29 cellular contexts compared by ENCODE assay signal in the genomic region with DNA sequence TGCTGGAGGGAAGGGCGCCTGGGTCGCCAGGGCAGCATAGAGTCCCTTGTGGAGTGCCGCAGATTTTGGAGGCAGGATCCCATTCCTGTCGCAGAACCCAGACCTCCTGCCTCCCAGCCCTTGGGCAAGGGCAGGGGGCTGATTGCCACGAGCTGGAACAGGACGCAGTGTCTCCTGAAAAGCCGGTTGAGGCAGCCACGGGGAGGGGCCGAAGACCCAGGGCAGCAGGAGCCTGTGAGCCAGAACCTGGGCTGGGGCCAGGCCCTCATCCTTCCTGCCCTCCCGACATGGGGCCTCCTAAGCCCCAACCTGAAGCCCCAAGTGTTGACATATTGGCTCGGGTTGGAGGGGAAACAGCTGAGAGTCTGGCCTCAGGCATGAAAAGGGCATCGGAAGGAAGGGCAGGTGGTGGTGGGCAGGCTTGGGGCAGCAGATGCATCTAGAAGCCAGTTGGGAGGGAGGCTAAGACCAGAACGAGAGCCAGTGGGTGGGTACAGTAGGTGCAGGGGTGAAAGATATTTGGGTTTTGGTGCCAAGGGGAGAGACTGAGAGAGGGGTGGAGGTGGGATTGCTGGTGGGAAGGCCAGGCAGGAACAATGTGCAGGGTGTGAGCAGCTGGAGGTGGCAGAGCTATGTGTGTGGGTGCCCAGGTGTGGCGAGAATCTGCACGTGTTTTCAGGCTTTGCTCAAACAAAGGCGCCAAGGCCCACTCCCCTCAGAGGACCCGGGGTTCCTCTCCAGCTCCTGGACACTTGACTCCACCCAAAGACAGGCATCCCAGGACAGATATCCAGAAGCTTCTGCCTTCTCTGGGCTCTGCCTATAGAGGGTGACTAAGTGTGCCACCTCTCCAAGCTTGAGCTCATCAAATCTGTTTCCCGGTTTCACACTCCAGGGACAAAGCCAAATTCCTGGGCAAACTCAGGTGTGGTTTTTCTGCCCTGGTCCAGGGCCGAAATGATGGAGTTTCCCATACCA. TPM values are rescaled to one million over a fixed set of nuclear protein-coding genes. Genes with fewer than 3 reads are reported as not detected.
"Had no signal": no experiment of that assay in that cellular context is flagged by ENCODE, and none has a peak within 500 bp of the region (broad histone marks: within the 10 kb centered on the region; RNA-seq: fewer than 3 reads in every experiment).

No MANE protein-coding gene starts in this region.

- H3K9me3 Mint-ChIP-seq: activated CD4-positive, alpha-beta T cell treated with anti-CD3 and anti-CD28 coated beads, Interleukin-2, amount 10 ng/mL, durations not matched to agents 7 days and 5 days; activated naive CD4-positive, alpha-beta T cell treated with anti-CD3 and anti-CD28 coated beads for 36 hours; endodermal cell; natural killer cell treated with Interleukin-12 subunit alpha and Interleukin-12 subunit beta and Interleukin-15 and Interleukin-18, amount 100 ng/mL, for 72 hours; T-cell; T-helper 2 cell treated with Interferon-gamma antibody and Interleukin-4, amounts not matched to agents 5 μg/mL and 100 μg/mL, for 36 hours had no signal

- H3K4me3 Mint-ChIP-seq: activated CD4-positive, alpha-beta T cell treated with anti-CD3 and anti-CD28 coated beads, Interleukin-2, amount 10 ng/mL, durations not matched to agents 7 days and 5 days; activated naive CD4-positive, alpha-beta T cell treated with anti-CD3 and anti-CD28 coated beads for 36 hours; endodermal cell; natural killer cell treated with Interleukin-12 subunit alpha and Interleukin-12 subunit beta and Interleukin-15 and Interleukin-18, amount 100 ng/mL, for 72 hours; T-cell; T-helper 2 cell treated with Interferon-gamma antibody and Interleukin-4, amounts not matched to agents 5 μg/mL and 100 μg/mL, for 36 hours had no signal

- H3K9me3 ChIP-seq: thyroid gland, upper lobe of right lung had no signal

- DNase-seq: activated CD4-positive, alpha-beta T cell treated with anti-CD3 and anti-CD28 coated beads, Interleukin-2, amount 10 ng/mL, durations not matched to agents 7 days and 5 days; activated CD8-positive, alpha-beta memory T cell treated with anti-CD3 and anti-CD28 coated beads for 24 hours; activated CD8-positive, alpha-beta memory T cell treated with anti-CD3 and anti-CD28 coated beads, Interleukin-2, amount 50 U/mL, for 4 hours; activated naive CD4-positive, alpha-beta T cell treated with anti-CD3 and anti-CD28 coated beads for 36 hours; activated T-cell treated with anti-CD3 and anti-CD28 coated beads, Interleukin-2, amount 50 U/mL, for 48 hours; amygdala; cerebellar nuclear complex; endodermal cell; islet precursor cell; left cardiac atrium; midbrain; stimulated activated CD4-positive, alpha-beta T cell treated with anti-CD3 and anti-CD28 coated beads, Interleukin-12 subunit alpha, Interleukin-12 subunit beta, amount 100 ng/mL, for 4 hours; stimulated activated CD4-positive, alpha-beta T cell treated with anti-CD3 and anti-CD28 coated beads, Interleukin-4, amount 100 ng/mL, for 4 hours; stimulated activated naive CD8-positive, alpha-beta T cell treated with anti-CD3 and anti-CD28 coated beads, Interleukin-15, Interleukin-2, amounts not matched to agents 100 U/mL and 50 U/mL, for 24 hours; T-cell; thyroid gland; upper lobe of right lung had no signal

- H3K36me3 Mint-ChIP-seq: natural killer cell treated with Interleukin-12 subunit alpha and Interleukin-12 subunit beta and Interleukin-15 and Interleukin-18, amount 100 ng/mL, for 72 hours; T-cell had no signal

- H3K27ac ChIP-seq: coronary artery, parathyroid adenoma, thyroid gland, upper lobe of right lung, VCaP had no signal

- H3K36me3 ChIP-seq: thyroid gland, upper lobe of right lung had no signal

- H3K27ac Mint-ChIP-seq: activated CD4-positive, alpha-beta T cell treated with anti-CD3 and anti-CD28 coated beads, Interleukin-2, amount 10 ng/mL, durations not matched to agents 7 days and 5 days; activated naive CD4-positive, alpha-beta T cell treated with anti-CD3 and anti-CD28 coated beads for 36 hours; endodermal cell; natural killer cell treated with Interleukin-12 subunit alpha and Interleukin-12 subunit beta and Interleukin-15 and Interleukin-18, amount 100 ng/mL, for 72 hours; T-cell; T-helper 2 cell treated with Interferon-gamma antibody and Interleukin-4, amounts not matched to agents 5 μg/mL and 100 μg/mL, for 36 hours had no signal

- H3K4me3 ChIP-seq: coronary artery, thyroid gland, upper lobe of right lung had no signal

- H3K27me3 ChIP-seq: thyroid gland had no signal

- ATAC-seq: activated CD4-positive, CD25-positive, alpha-beta regulatory T cell treated with anti-CD3 and anti-CD28 coated beads, Interleukin-2, amount 50 U/mL, for 24 hours; left cardiac atrium; right cardiac atrium; stimulated activated naive CD8-positive, alpha-beta T cell treated with anti-CD3 and anti-CD28 coated beads, Interleukin-15, Interleukin-2, amounts not matched to agents 100 U/mL and 50 U/mL, for 24 hours; T-cell; upper lobe of right lung had no signal

RNA-seq across cellular contexts. Expression of a gene that starts 1.4 kb away (rescaled TPM):
- total RNA-seq: activated CD4-positive, alpha-beta T cell treated with anti-CD3 and anti-CD28 coated beads, Interleukin-2, amount 10 ng/mL, durations not matched to agents 7 days and 5 days; activated naive CD4-positive, alpha-beta T cell treated with anti-CD3 and anti-CD28 coated beads for 36 hours; endodermal cell; epithelial cell of proximal tubule; frontal cortex; left cardiac atrium; liver; natural killer cell treated with Interleukin-12 subunit alpha and Interleukin-12 subunit beta and Interleukin-15 and Interleukin-18, amount 100 ng/mL, for 72 hours; pulmonary artery endothelial cell; right cardiac atrium; subcutaneous adipose tissue; upper lobe of right lung had no signal
- polyA plus RNA-seq: liver, right cardiac atrium had no signal

RNA-seq across cellular contexts. Expression of a gene that starts 3.7 kb away (rescaled TPM):
- total RNA-seq: activated CD4-positive, alpha-beta T cell treated with anti-CD3 and anti-CD28 coated beads, Interleukin-2, amount 10 ng/mL, durations not matched to agents 7 days and 5 days; activated naive CD4-positive, alpha-beta T cell treated with anti-CD3 and anti-CD28 coated beads for 36 hours; endodermal cell; epithelial cell of proximal tubule; frontal cortex; left cardiac atrium; liver; natural killer cell treated with Interleukin-12 subunit alpha and Interleukin-12 subunit beta and Interleukin-15 and Interleukin-18, amount 100 ng/mL, for 72 hours; pulmonary artery endothelial cell; right cardiac atrium; subcutaneous adipose tissue; T-cell; upper lobe of right lung had no signal
- polyA plus RNA-seq: liver, right cardiac atrium had no signal

RNA-seq across cellular contexts. Expression of a gene that starts 16.1 kb away (rescaled TPM):
- total RNA-seq: activated CD4-positive, alpha-beta T cell treated with anti-CD3 and anti-CD28 coated beads, Interleukin-2, amount 10 ng/mL, durations not matched to agents 7 days and 5 days; pulmonary artery endothelial cell had no signal

RNA-seq across cellular contexts. Expression of a gene that starts 33.9 kb away (rescaled TPM):
- total RNA-seq: activated CD4-positive, alpha-beta T cell treated with anti-CD3 and anti-CD28 coated beads, Interleukin-2, amount 10 ng/mL, durations not matched to agents 7 days and 5 days; activated naive CD4-positive, alpha-beta T cell treated with anti-CD3 and anti-CD28 coated beads for 36 hours; epithelial cell of proximal tubule; frontal cortex; left cardiac atrium; liver; natural killer cell treated with Interleukin-12 subunit alpha and Interleukin-12 subunit beta and Interleukin-15 and Interleukin-18, amount 100 ng/mL, for 72 hours; pulmonary artery endothelial cell; right cardiac atrium; subcutaneous adipose tissue; T-cell; upper lobe of right lung had no signal
- polyA plus RNA-seq: liver, right cardiac atrium had no signal
